ENCODE assay signal across 11 cellular contexts in genomic region chr19:49959892-49960291, GRCh38. TPM values are rescaled to one million over a fixed set of nuclear protein-coding genes. Genes with fewer than 3 reads are reported as not detected.
A peak's percentile ranks its signal among the peaks of the same experiment; 100 is the strongest.
DNase-seq lines count a peak whose midpoint lies in the region; ATAC-seq, FAIRE-seq and TF ChIP-seq lines count a peak whose summit lies in the region.
"Not testable (repeated sequence)": the region's sequence is repeated elsewhere in the genome, so short reads cannot be mapped to it uniquely, and the experiment has no call there.
"Had no signal": no experiment of that assay in that cellular context is flagged by ENCODE, and none has a peak within 500 bp of the region (broad histone marks: within the 10 kb centered on the region; RNA-seq: fewer than 3 reads in every experiment).

No MANE protein-coding gene starts in this region.

- not testable (repeated sequence) for H3K27me3 Mint-ChIP-seq in chondrocyte (ENCODE audit: low read depth)
- H3K27me3 Mint-ChIP-seq in stimulated activated memory B cell treated with anti-CD40 and anti-IgM and Interleukin-4, amounts not matched to agents 10 μg/mL and 1 μg/mL and 100 μg/mL, for 72 hours, result peaks cover 18% of the 10 kb centered on the region

- H3K4me1 ChIP-seq in Panc1 (ENCODE audit: control insufficient read depth, insufficient read depth, low read length), result not testable (repeated sequence)
- peaks cover 33% of the 10 kb centered on the region for H3K4me1 ChIP-seq in HepG2 (ENCODE audit: insufficient read depth, low read length)

- not testable (repeated sequence) for TF ChIP-seq EP300 in HepG2 (IDR thresholded peaks at IDR 0.05; ENCODE audit: low read depth in 2 of 2, low read length in 2 of 2); HepG2 (CRISPR knock-in tag; IDR thresholded peaks at IDR 0.05; ENCODE audit: borderline replicate concordance)

- not testable (repeated sequence) for DNase-seq in Panc1 (ENCODE audit: low read depth, low spot score); HepG2 (ENCODE audit: low spot score)
- peak; percentile 49 for DNase-seq in chondrocyte (ENCODE audit: low spot score)
- DNase-seq in posterior vena cava (ENCODE audit: low spot score), result peak; percentile 35

- not testable (repeated sequence) for TF ChIP-seq RAD21 in HepG2 (CRISPR knock-in tag; IDR thresholded peaks at IDR 0.05)

- TF ChIP-seq POLR2A in HepG2 (IDR thresholded peaks at IDR 0.05; ENCODE audit: insufficient read depth in 1 of 2, low read depth in 2 of 2, low read length in 2 of 2), result not testable (repeated sequence)

- not testable (repeated sequence) for H3K9ac ChIP-seq in HepG2 (ENCODE audit: insufficient read depth, low read depth, low read length)

- TF ChIP-seq CTCF in Panc1 (IDR thresholded peaks at IDR 0.05); chondrocyte (IDR thresholded peaks at IDR 0.05); HepG2 (CRISPR knock-in tag; IDR thresholded peaks at IDR 0.05): not testable (repeated sequence)

- BruUV-seq in Panc1 (replicated peaks; lab: Mats Ljungman, UMichigan); HepG2 (replicated peaks; lab: Mats Ljungman, UMichigan): not testable (repeated sequence)

- H3K36me3 Mint-ChIP-seq in chondrocyte (ENCODE audit: low read depth); stimulated activated memory B cell treated with anti-CD40 and anti-IgM and Interleukin-4, amounts not matched to agents 10 μg/mL and 1 μg/mL and 100 μg/mL, for 72 hours: not testable (repeated sequence)

- not testable (repeated sequence) for H4K20me1 ChIP-seq in HepG2 (ENCODE audit: insufficient read depth, low read length)

- not testable (repeated sequence) for H3K4me3 ChIP-seq in Panc1 (ENCODE audit: low read depth in 2 of 2, low read length in 2 of 2); HepG2 (replicated peaks in 1 of 3; ENCODE audit: insufficient read depth in 1 of 3, low read depth in 2 of 3, low read length in 3 of 3)

- not testable (repeated sequence) for H3K4me2 ChIP-seq in HepG2 (ENCODE audit: low read depth, low read length)

- not testable (repeated sequence) for H3K36me3 ChIP-seq in Panc1 (ENCODE audit: control insufficient read depth, insufficient read depth, low read length); HepG2 (replicated peaks in 1 of 2; ENCODE audit: control insufficient read depth in 1 of 2, insufficient read depth in 2 of 2, low read length in 2 of 2)

- ATAC-seq in Panc1 (peak; percentile 46; the same call in 1 of the 2 replicates), HepG2 (peak; percentile 43)
- peak; percentile 22 for ATAC-seq in stimulated activated memory B cell treated with anti-CD40 and anti-IgM and Interleukin-4, amounts not matched to agents 10 μg/mL and 1 μg/mL and 100 μg/mL, for 72 hours

- FAIRE-seq in HepG2 (lab: Jason Lieb, UNC), result not testable (repeated sequence)

- H3K27ac Mint-ChIP-seq in chondrocyte (ENCODE audit: unreplicated experiment); stimulated activated memory B cell treated with anti-CD40 and anti-IgM and Interleukin-4, amounts not matched to agents 10 μg/mL and 1 μg/mL and 100 μg/mL, for 72 hours: not testable (repeated sequence)

- not testable (repeated sequence) for H3K9me3 Mint-ChIP-seq in chondrocyte (ENCODE audit: low read depth); stimulated activated memory B cell treated with anti-CD40 and anti-IgM and Interleukin-4, amounts not matched to agents 10 μg/mL and 1 μg/mL and 100 μg/mL, for 72 hours

- intact Hi-C loops in Panc1 (cut with micrococcal nuclease; ENCODE audit: unreplicated experiment); HepG2 (cut with micrococcal nuclease; ENCODE audit: unreplicated experiment); posterior vena cava (cut with DNase I): not testable (repeated sequence)

- not testable (repeated sequence) for H3K27me3 ChIP-seq in Panc1 (ENCODE audit: control insufficient read depth, insufficient read depth, low read length); HepG2 (ENCODE audit: control insufficient read depth in 1 of 2, insufficient read depth in 2 of 2, low read length in 2 of 2)

- WGBS in HepG2 (ENCODE audit: low lambda C conversion rate), result no CpG with 5 or more reads among the region's 12 CpGs

- not testable (repeated sequence) for H3K27ac ChIP-seq in Panc1 (ENCODE audit: low read length); HepG2 (ENCODE audit: extremely low read length, insufficient read depth, low read length)

- H3K4me1 Mint-ChIP-seq in chondrocyte (ENCODE audit: low read depth); stimulated activated memory B cell treated with anti-CD40 and anti-IgM and Interleukin-4, amounts not matched to agents 10 μg/mL and 1 μg/mL and 100 μg/mL, for 72 hours: not testable (repeated sequence)

- not testable (repeated sequence) for H2AFZ ChIP-seq in HepG2 (ENCODE audit: low read length)

- CTCF ChIA-PET in Panc1 (lab: Charles Lee); HepG2 (lab: Yijun Ruan, JAX; ENCODE audit: low intra/inter-chr PET ratio, low total read pairs): not testable (repeated sequence)

- H3K4me3 Mint-ChIP-seq in chondrocyte (ENCODE audit: unreplicated experiment); stimulated activated memory B cell treated with anti-CD40 and anti-IgM and Interleukin-4, amounts not matched to agents 10 μg/mL and 1 μg/mL and 100 μg/mL, for 72 hours: not testable (repeated sequence)

- not testable (repeated sequence) for H3K9me3 ChIP-seq in Panc1 (ENCODE audit: control insufficient read depth, insufficient read depth, low read depth, low read length); HepG2 (ENCODE audit: low read length)

- in situ Hi-C loops in Panc1 (cut with HindIII; ENCODE audit: low pct_unique_long_range_greater_than_20kb, low sequenced_read_pairs); HepG2 (cut with HindIII; ENCODE audit: extremely low pct_ligation_motif_present, low pct_unique_long_range_greater_than_20kb): not testable (repeated sequence)

- POLR2A ChIA-PET in Panc1 (lab: Charles Lee); HepG2 (lab: Yijun Ruan, JAX): not testable (repeated sequence)

- not testable (repeated sequence) for H3K79me2 ChIP-seq in HepG2 (ENCODE audit: insufficient read depth, low read length)

RNA-seq across cellular contexts. Expression of gene SIGLEC11, which starts 1.1 kb away (rescaled TPM):
- total RNA-seq in Panc1 (2021; ENCODE audit: unreplicated experiment), result not detected
- polyA plus RNA-seq in Panc1 (2012; ENCODE audit: insufficient read length), result not detected
- total RNA-seq in chondrocyte, result not detected in 3 replicates
- not detected in 2 replicates for total RNA-seq in HepG2 (2016; rRNA removed; fragmentation: Illumina TruSeq; extraction: Trizol)
- not detected in 2 replicates for total RNA-seq in HepG2 (2016; cell fraction: cytosol; rRNA removed; fragmentation: Illumina TruSeq; extraction: Trizol; ENCODE audit: low read depth)
- not detected in 2 replicates for total RNA-seq in HepG2 (2016; cell fraction: insoluble cytoplasmic fraction; rRNA removed; fragmentation: Illumina TruSeq; extraction: Trizol)
- not detected in 2 replicates for total RNA-seq in HepG2 (2016; cell fraction: membrane; rRNA removed; fragmentation: Illumina TruSeq; extraction: Trizol)
- not detected in 2 replicates for total RNA-seq in HepG2 (2016; cell fraction: nucleus; rRNA removed; fragmentation: Illumina TruSeq; extraction: Trizol)
- polyA plus RNA-seq in HepG2 (2011; rRNA removed), result not detected in 2 replicates
- polyA plus RNA-seq in HepG2 (2011; cell fraction: cytosol; rRNA removed), result not detected in 2 replicates
- not detected in 2 replicates for polyA plus RNA-seq in HepG2 (2011; cell fraction: nucleus; rRNA removed)
- polyA plus RNA-seq in HepG2 (2012), result not detected in 2 replicates
- polyA plus RNA-seq in HepG2 (2016; cell fraction: cytosol; fragmentation: Illumina TruSeq; extraction: Trizol; ENCODE audit: low read depth), result not detected in 2 replicates
- polyA plus RNA-seq in HepG2 (2016; cell fraction: insoluble cytoplasmic fraction; fragmentation: Illumina TruSeq; extraction: Trizol; ENCODE audit: low read depth), result not detected in 2 replicates
- not detected in 2 replicates for polyA plus RNA-seq in HepG2 (2016; cell fraction: membrane; fragmentation: Illumina TruSeq; extraction: Trizol; ENCODE audit: low read depth)
- not detected in 2 replicates for polyA plus RNA-seq in HepG2 (2016; cell fraction: nucleus; fragmentation: Illumina TruSeq; extraction: Trizol; ENCODE audit: insufficient read depth, low read depth)
- polyA minus RNA-seq in HepG2 (2011; rRNA and poly(A)+ RNA removed; ENCODE audit: low replicate concordance), result not detected in 2 replicates
- polyA minus RNA-seq in HepG2 (2011; cell fraction: cytosol; rRNA and poly(A)+ RNA removed), result not detected in 2 replicates
- polyA minus RNA-seq in HepG2 (2011; cell fraction: nucleus; rRNA and poly(A)+ RNA removed), result not detected in 2 replicates
- 1 to 10 TPM in 1 of 2 donors, under 1 TPM in 1; 0.95 to 3.3 TPM for total RNA-seq in posterior vena cava
- total RNA-seq: A172; B cell; Caco-2; CD4-positive, CD25-positive, alpha-beta regulatory T cell; CD8-positive, alpha-beta T cell had no signal
- polyA plus RNA-seq: AG04450; CD4-positive, CD25-positive, alpha-beta regulatory T cell had no signal

RNA-seq across cellular contexts. Expression of gene NUP62, which starts 30.6 kb away (rescaled TPM):
- total RNA-seq in Panc1 (2021; ENCODE audit: unreplicated experiment) (54.6 TPM), chondrocyte (41.0 to 50.5 TPM (median 44.7 TPM) in 3 replicates), HepG2 (2016; rRNA removed; fragmentation: Illumina TruSeq; extraction: Trizol) (41.5 and 42.1 TPM in 2 replicates), posterior vena cava (10 to 100 TPM; 21.9 to 27.1 TPM)
- polyA plus RNA-seq in Panc1 (2012; ENCODE audit: insufficient read length), result 46.8 TPM
- total RNA-seq in HepG2 (2016; cell fraction: cytosol; rRNA removed; fragmentation: Illumina TruSeq; extraction: Trizol; ENCODE audit: low read depth), result 8.4 TPM in 2 replicates
- 36.6 and 41.1 TPM in 2 replicates for total RNA-seq in HepG2 (2016; cell fraction: insoluble cytoplasmic fraction; rRNA removed; fragmentation: Illumina TruSeq; extraction: Trizol)
- 28.0 TPM in 2 replicates for total RNA-seq in HepG2 (2016; cell fraction: membrane; rRNA removed; fragmentation: Illumina TruSeq; extraction: Trizol)
- 19.5 and 21.5 TPM in 2 replicates for total RNA-seq in HepG2 (2016; cell fraction: nucleus; rRNA removed; fragmentation: Illumina TruSeq; extraction: Trizol)
- polyA plus RNA-seq in HepG2 (2011; rRNA removed), result 15.4 and 16.5 TPM in 2 replicates
- 9.8 and 11.5 TPM in 2 replicates for polyA plus RNA-seq in HepG2 (2011; cell fraction: cytosol; rRNA removed)
- polyA plus RNA-seq in HepG2 (2011; cell fraction: nucleus; rRNA removed), result 18.0 and 18.7 TPM in 2 replicates
- 24.2 and 25.4 TPM in 2 replicates for polyA plus RNA-seq in HepG2 (2012)
- 4.2 and 4.3 TPM in 2 replicates for polyA plus RNA-seq in HepG2 (2016; cell fraction: cytosol; fragmentation: Illumina TruSeq; extraction: Trizol; ENCODE audit: low read depth)
- 40.3 and 48.5 TPM in 2 replicates for polyA plus RNA-seq in HepG2 (2016; cell fraction: insoluble cytoplasmic fraction; fragmentation: Illumina TruSeq; extraction: Trizol; ENCODE audit: low read depth)
- polyA plus RNA-seq in HepG2 (2016; cell fraction: membrane; fragmentation: Illumina TruSeq; extraction: Trizol; ENCODE audit: low read depth), result 12.2 and 12.4 TPM in 2 replicates
- 48.6 and 52.6 TPM in 2 replicates for polyA plus RNA-seq in HepG2 (2016; cell fraction: nucleus; fragmentation: Illumina TruSeq; extraction: Trizol; ENCODE audit: insufficient read depth, low read depth)
- polyA minus RNA-seq in HepG2 (2011; rRNA and poly(A)+ RNA removed; ENCODE audit: low replicate concordance), result 14.5 and 30.4 TPM in 2 replicates
- 9.9 and 10.3 TPM in 2 replicates for polyA minus RNA-seq in HepG2 (2011; cell fraction: cytosol; rRNA and poly(A)+ RNA removed)
- 7.8 and 8.9 TPM in 2 replicates for polyA minus RNA-seq in HepG2 (2011; cell fraction: nucleus; rRNA and poly(A)+ RNA removed)

RNA-seq across cellular contexts. Expression of gene ATF5, which starts 30.9 kb away (rescaled TPM):
- 104 TPM for total RNA-seq in Panc1 (2021; ENCODE audit: unreplicated experiment)
- 115 TPM for polyA plus RNA-seq in Panc1 (2012; ENCODE audit: insufficient read length)
- total RNA-seq in chondrocyte, result 16.7 to 53.4 TPM (median 53.3 TPM) in 3 replicates
- total RNA-seq in HepG2 (2016; rRNA removed; fragmentation: Illumina TruSeq; extraction: Trizol), result 9.7 and 10.3 TPM in 2 replicates
- 6.1 and 6.2 TPM in 2 replicates for total RNA-seq in HepG2 (2016; cell fraction: cytosol; rRNA removed; fragmentation: Illumina TruSeq; extraction: Trizol; ENCODE audit: low read depth)
- total RNA-seq in HepG2 (2016; cell fraction: insoluble cytoplasmic fraction; rRNA removed; fragmentation: Illumina TruSeq; extraction: Trizol), result 7.9 and 10.5 TPM in 2 replicates
- 12.6 and 12.7 TPM in 2 replicates for total RNA-seq in HepG2 (2016; cell fraction: membrane; rRNA removed; fragmentation: Illumina TruSeq; extraction: Trizol)
- total RNA-seq in HepG2 (2016; cell fraction: nucleus; rRNA removed; fragmentation: Illumina TruSeq; extraction: Trizol), result 4.6 and 7.3 TPM in 2 replicates
- 4.9 and 5.2 TPM in 2 replicates for polyA plus RNA-seq in HepG2 (2011; rRNA removed)
- 2.7 and 3.7 TPM in 2 replicates for polyA plus RNA-seq in HepG2 (2011; cell fraction: cytosol; rRNA removed)
- polyA plus RNA-seq in HepG2 (2011; cell fraction: nucleus; rRNA removed), result 10.1 and 14.5 TPM in 2 replicates
- 9.9 and 10.1 TPM in 2 replicates for polyA plus RNA-seq in HepG2 (2012)
- 16.0 and 17.0 TPM in 2 replicates for polyA plus RNA-seq in HepG2 (2016; cell fraction: cytosol; fragmentation: Illumina TruSeq; extraction: Trizol; ENCODE audit: low read depth)
- polyA plus RNA-seq in HepG2 (2016; cell fraction: insoluble cytoplasmic fraction; fragmentation: Illumina TruSeq; extraction: Trizol; ENCODE audit: low read depth), result 24.8 and 28.5 TPM in 2 replicates
- 25.8 and 30.2 TPM in 2 replicates for polyA plus RNA-seq in HepG2 (2016; cell fraction: membrane; fragmentation: Illumina TruSeq; extraction: Trizol; ENCODE audit: low read depth)
- polyA plus RNA-seq in HepG2 (2016; cell fraction: nucleus; fragmentation: Illumina TruSeq; extraction: Trizol; ENCODE audit: insufficient read depth, low read depth), result 25.5 and 26.1 TPM in 2 replicates
- polyA minus RNA-seq in HepG2 (2011; rRNA and poly(A)+ RNA removed; ENCODE audit: low replicate concordance), result 3.5 and 5.9 TPM in 2 replicates
- polyA minus RNA-seq in HepG2 (2011; cell fraction: cytosol; rRNA and poly(A)+ RNA removed), result 2.2 and 2.5 TPM in 2 replicates
- 3.1 and 3.4 TPM in 2 replicates for polyA minus RNA-seq in HepG2 (2011; cell fraction: nucleus; rRNA and poly(A)+ RNA removed)
- total RNA-seq in posterior vena cava, result 10 to 100 TPM; 18.8 to 37.0 TPM
